In the genomic region with DNA sequence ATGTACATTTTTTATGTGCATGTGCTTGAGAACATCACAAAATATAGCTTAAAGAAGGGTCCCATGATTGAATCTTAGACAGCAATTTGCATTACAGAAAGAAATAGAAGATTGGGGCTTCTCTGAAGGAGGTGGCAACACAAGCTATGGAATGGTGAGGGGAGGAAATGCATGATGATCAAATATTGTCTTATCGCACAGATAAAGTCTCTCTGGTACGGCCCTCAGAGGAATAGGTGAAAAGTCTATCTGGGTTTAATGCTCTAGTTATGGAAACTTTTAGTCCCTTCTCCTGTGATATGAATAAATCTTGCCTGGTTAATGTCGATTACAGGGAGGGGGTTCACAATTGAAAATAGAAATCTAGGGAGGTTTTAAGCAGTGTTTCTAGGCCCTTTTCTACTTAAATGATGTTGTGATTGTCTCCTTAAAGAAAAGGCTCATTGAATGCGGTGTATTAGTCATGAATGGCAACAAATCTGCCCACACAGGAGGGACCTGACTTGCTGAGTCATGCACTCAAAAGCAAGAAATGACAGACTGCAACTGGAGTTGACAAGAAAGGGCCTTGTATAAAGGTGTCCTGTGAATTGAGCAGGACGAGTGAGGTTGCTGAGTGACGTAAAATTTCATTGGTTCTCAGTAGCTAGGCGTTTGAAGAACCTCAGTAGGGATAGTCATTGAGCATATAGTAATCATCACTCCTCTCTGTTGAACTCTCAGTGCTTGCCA, we compare ENCODE assay signal across 8 cellular contexts.
A peak's percentile ranks its signal among the peaks of the same experiment; 100 is the strongest.
DNase-seq lines count a peak whose midpoint lies in the region; ATAC-seq, FAIRE-seq and TF ChIP-seq lines count a peak whose summit lies in the region.

No MANE protein-coding gene starts in this region.

- no peak for FAIRE-seq in D721Med (lab: Jason Lieb, UNC)

- no peak for TF ChIP-seq CTCF in D721Med (IDR thresholded peaks at IDR 0.05; ENCODE audit: insufficient read depth, missing control alignments)

- peak; percentile 45 for DNase-seq in AG20443 (ENCODE audit: low spot score)
- DNase-seq in NCI-H226, result peak; percentile 14
- peak; percentile 13 for DNase-seq in fibroblast of the conjunctiva (ENCODE audit: low read depth)
- DNase-seq in activated effector memory CD4-positive, alpha-beta T cell treated with Interleukin-2 at 50 U/mL for 16 hours, result no peak
- DNase-seq in DMS153 treated with DMSO at 0.1 percent for 48 hours (lab: John Stamatoyannopoulos, UW; ENCODE audit: unreplicated experiment), result no peak
- no peak for DNase-seq in H7
- DNase-seq in D721Med (ENCODE audit: insufficient read length, low spot score), result no peak

- no peak overlapping the region for H3K4me3 ChIP-seq in H7 (ENCODE audit: insufficient read depth, low read depth, low read length)

- no peaks in the 10 kb centered on the region for H3K36me3 ChIP-seq in H7 (replicated peaks; ENCODE audit: control insufficient read depth, insufficient read depth, low read length)

- no peaks in the 10 kb centered on the region for H3K27me3 ChIP-seq in H7 (ENCODE audit: control insufficient read depth, insufficient read depth, low read length)

- ATAC-seq in GM21723 (IDR thresholded peaks at IDR 0.05; ENCODE audit: unreplicated experiment), result peak; percentile 83

Comparison
In these comparisons a context has a peak if more than half of its experiments do, and no peak if none do; other contexts are left out.
1. DNase-seq: peak in AG20443 (single experiment), NCI-H226 (single experiment) and fibroblast of the conjunctiva (single experiment); none in activated effector memory CD4-positive, alpha-beta T cell treated with Interleukin-2 at 50 U/mL for 16 hours (single experiment), DMS153 treated with DMSO at 0.1 percent for 48 hours (single experiment), H7 (single experiment) and D721Med (single experiment).